In the genomic region with DNA sequence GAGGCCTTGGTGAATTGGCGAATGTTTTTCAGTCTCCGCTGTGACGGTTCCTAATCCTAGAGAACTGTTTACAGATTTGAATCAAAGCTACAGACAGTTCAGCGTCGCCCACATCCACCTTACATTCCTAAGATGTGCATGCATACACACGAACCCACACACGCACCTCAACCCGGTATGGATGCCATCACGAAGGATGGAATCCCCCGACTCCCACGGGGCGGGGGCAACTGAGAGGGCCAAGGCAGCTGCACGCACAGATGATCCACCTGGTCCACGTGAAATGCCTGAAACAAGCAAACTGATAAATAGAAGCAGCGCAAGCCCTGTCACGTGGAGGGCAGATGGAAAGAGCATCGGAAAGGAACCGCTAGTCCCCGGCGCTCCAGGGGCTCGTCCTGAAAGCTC, we compare ENCODE assay signal across 8 cellular contexts. TPM values are rescaled to one million over a fixed set of nuclear protein-coding genes. Genes with fewer than 3 reads are reported as not detected.
DNase-seq lines count a peak whose midpoint lies in the region; ATAC-seq and TF ChIP-seq lines count a peak whose summit lies in the region.

No MANE protein-coding gene starts in this region.

- H3K36me3 ChIP-seq in adrenal gland (replicated peaks in 1 of 2) (no peaks in the 10 kb centered on the region), iPS-18a (ENCODE audit: control insufficient read depth, low read depth, low read length) (peaks cover 3% of the 10 kb centered on the region)

- TF ChIP-seq POLR2A in adrenal gland (IDR thresholded peaks at IDR 0.05): no peak

- H3K27me3 ChIP-seq in adrenal gland (no peaks in the 10 kb centered on the region), iPS-18a (ENCODE audit: control insufficient read depth, insufficient read depth, low read length) (peaks cover 10% of the 10 kb centered on the region)

- DNase-seq in AG10803 (ENCODE audit: low read depth): peak; percentile 48
- peak; percentile 23 for DNase-seq in GM19240 (ENCODE audit: insufficient read length, low spot score)
- DNase-seq in SK-N-DZ (ENCODE audit: low spot score): peak; percentile 50
- DNase-seq in adrenal gland: peak in 5 of 7 donors; percentile 34 to 61 (median 47)
- peak; percentile 28 to 43 (median 34) for DNase-seq in stimulated activated CD4-positive, alpha-beta T cell treated with anti-CD3 and anti-CD28 coated beads, Interleukin-12 subunit alpha, Interleukin-12 subunit beta, amount 100 ng/mL, for 48 hours (ENCODE audit: low read depth in 2 of 3, low spot score in 1 of 3)
- no peak for DNase-seq in DMS 273 (lab: John Stamatoyannopoulos, UW; ENCODE audit: unreplicated experiment)

- TF ChIP-seq CTCF in AG10803 (conservative IDR thresholded peaks at IDR 0.05; ENCODE audit: low read length) (no peak), adrenal gland (IDR thresholded peaks at IDR 0.05) (no peak)

- WGBS in adrenal gland, 4 donors: 3 to 7% (median 3%) methylated on average over 9 to 21 of the region's 21 CpGs

- H3K27ac ChIP-seq in adrenal gland: peak overlapping the region; percentile 67 to 97 (median 84)
- no peak overlapping the region for H3K27ac ChIP-seq in iPS-18a (ENCODE audit: low read length)

- peak overlapping the region; percentile 89 for H3K4me3 ChIP-seq in AG10803 (ENCODE audit: low read length)
- peak overlapping the region; percentile 53 to 92 (median 75) for H3K4me3 ChIP-seq in adrenal gland
- H3K4me3 ChIP-seq in iPS-18a (ENCODE audit: low read length): peak overlapping the region; percentile 93

- ATAC-seq in HG03354 (IDR thresholded peaks at IDR 0.05; ENCODE audit: poor library complexity, severe bottlenecking, unreplicated experiment): peak; percentile 56

- H3K9me3 ChIP-seq in adrenal gland (replicated peaks in 1 of 3): no peaks in the 10 kb centered on the region
- H3K9me3 ChIP-seq in iPS-18a (ENCODE audit: control insufficient read depth, low read depth, low read length): no peaks in the 10 kb centered on the region

- peaks cover 10 to 19% of the 10 kb centered on the region in 2 donors for H3K4me1 ChIP-seq in adrenal gland (replicated peaks in 1 of 2)
- H3K4me1 ChIP-seq in iPS-18a (ENCODE audit: control insufficient read depth, low read depth, low read length): peaks cover 8% of the 10 kb centered on the region

- intact Hi-C loops in adrenal gland (cut with DNase I): no loop called here

- peak overlapping the region; percentile 57 for H3K9ac ChIP-seq in iPS-18a (ENCODE audit: low read length)

RNA-seq across cellular contexts. Expression of gene ZMAT3, which starts 0.4 kb away (rescaled TPM):
- 2.0 and 2.4 TPM in 2 replicates for polyA plus RNA-seq in SK-N-DZ (2014; cell fraction: cytosol; rRNA removed)
- 0.91 and 1.8 TPM in 2 replicates for polyA plus RNA-seq in SK-N-DZ (2014; cell fraction: nucleus; rRNA removed)
- total RNA-seq in adrenal gland: 10 to 100 TPM; 13.4 to 30.0 (median 19.9) TPM
- polyA plus RNA-seq in adrenal gland: 1 to 10 TPM; 1.8 to 8.5 (median 4.0) TPM
